14 cellular contexts compared by ENCODE assay signal in the genomic region with DNA sequence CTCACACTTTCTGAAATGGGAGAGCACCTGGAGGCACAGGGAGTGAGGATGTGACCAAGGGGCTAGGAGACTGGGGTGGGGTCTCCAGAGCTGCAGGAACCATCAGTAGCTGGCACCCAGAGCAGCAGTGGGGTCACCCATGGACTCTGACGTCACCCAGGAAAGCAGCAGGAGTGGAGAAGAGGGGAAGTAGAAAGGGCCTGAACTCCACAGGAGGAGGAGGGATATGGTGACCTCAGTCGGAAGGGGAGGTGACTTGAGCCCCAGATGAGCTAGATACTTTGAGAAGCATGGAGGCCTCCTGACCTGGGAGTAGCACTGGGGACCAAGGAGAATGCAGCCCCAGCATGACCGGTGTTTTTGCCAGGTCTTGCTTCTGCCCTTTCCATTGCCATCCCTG. TPM values are rescaled to one million over a fixed set of nuclear protein-coding genes. Genes with fewer than 3 reads are reported as not detected.
"Had no signal": no experiment of that assay in that cellular context is flagged by ENCODE, and none has a peak within 500 bp of the region (broad histone marks: within the 10 kb centered on the region; RNA-seq: fewer than 3 reads in every experiment).

No MANE protein-coding gene starts in this region.

- ATAC-seq: activated naive CD4-positive, alpha-beta T cell treated with anti-CD3 and anti-CD28 coated beads, Interleukin-2, amount 50 U/mL, for 72 hours had no signal

- H3K9me3 ChIP-seq: neutrophil, transverse colon had no signal

- H3K4me3 ChIP-seq: transverse colon had no signal

- DNase-seq: activated CD4-positive, alpha-beta T cell treated with anti-CD3 and anti-CD28 coated beads, Interleukin-2, amount 50 U/mL, for 48 hours; activated CD4-positive, CD25-positive, alpha-beta regulatory T cell treated with anti-CD3 and anti-CD28 coated beads, Interleukin-2, amount 50 U/mL, for 72 hours; activated gamma-delta T cell; activated T-cell treated with anti-CD3 and anti-CD28 coated beads, Interleukin-2, amount 50 U/mL, for 48 hours; islet precursor cell; naive B cell; retina; stimulated activated CD4-positive, alpha-beta T cell treated with anti-CD3 and anti-CD28 coated beads, Interleukin-15, amount 100 ng/mL, for 24 hours; stimulated activated CD4-positive, alpha-beta T cell treated with anti-CD3 and anti-CD28 coated beads, Interleukin-4, amount 100 ng/mL, for 1 hour; stimulated activated naive CD4-positive, alpha-beta T cell; transverse colon had no signal

- H3K36me3 Mint-ChIP-seq: activated naive CD4-positive, alpha-beta T cell treated with anti-CD3 and anti-CD28 coated beads, Interleukin-2, amount 50 U/mL, for 72 hours; naive B cell had no signal

- H3K9me3 Mint-ChIP-seq: activated naive CD4-positive, alpha-beta T cell treated with anti-CD3 and anti-CD28 coated beads, Interleukin-2, amount 50 U/mL, for 72 hours; naive B cell had no signal

- H3K27ac ChIP-seq: neutrophil, transverse colon had no signal

- H3K27me3 ChIP-seq: neutrophil, transverse colon had no signal

- H3K36me3 ChIP-seq: neutrophil, transverse colon had no signal

RNA-seq across cellular contexts. Expression of a gene that starts 8.8 kb away (rescaled TPM):
- total RNA-seq: activated naive CD4-positive, alpha-beta T cell treated with anti-CD3 and anti-CD28 coated beads, Interleukin-2, amount 50 U/mL, for 72 hours; lung microvascular endothelial cell had no signal
